In the genomic region with DNA sequence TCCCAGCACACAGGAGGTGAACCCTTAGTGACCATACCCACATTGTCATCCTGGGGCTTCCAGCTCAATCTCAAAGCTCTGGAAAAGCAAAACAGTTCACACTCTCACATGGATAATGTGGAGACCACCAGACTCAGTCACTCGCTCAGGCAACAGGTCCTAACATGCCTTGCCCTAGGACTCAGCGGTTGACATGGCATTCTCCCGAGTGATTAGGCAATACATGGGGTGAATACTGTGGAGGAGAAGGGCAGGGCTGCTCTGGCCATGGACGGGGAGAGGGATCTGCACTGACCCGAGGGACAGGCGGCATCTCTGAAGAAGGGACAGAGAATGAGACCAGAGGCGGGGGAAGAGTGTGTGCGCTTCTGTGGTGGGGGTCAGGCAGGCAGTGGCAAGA, we compare ENCODE assay signal across 14 cellular contexts. TPM values are rescaled to one million over a fixed set of nuclear protein-coding genes. Genes with fewer than 3 reads are reported as not detected.
DNase-seq lines count a peak whose midpoint lies in the region; ATAC-seq and TF ChIP-seq lines count a peak whose summit lies in the region.
"Had no signal": no experiment of that assay in that cellular context is flagged by ENCODE, and none has a peak within 500 bp of the region (broad histone marks: within the 10 kb centered on the region; RNA-seq: fewer than 3 reads in every experiment).

No MANE protein-coding gene starts in this region.

- intact Hi-C loops in mammary epithelial cell (cut with micrococcal nuclease): no loop called here
- intact Hi-C loops in naive thymus-derived CD4-positive, alpha-beta T cell (cut with micrococcal nuclease): no loop called here

- 0% methylated on average over 8 of the region's 8 CpGs for WGBS in mammary epithelial cell (ENCODE audit: low coverage, missing lambda C conversion rate)

- H3K4me1 Mint-ChIP-seq in naive thymus-derived CD4-positive, alpha-beta T cell: peaks cover 42 to 96% (median 69%) of the 10 kb centered on the region in 7 donors

- peaks cover under 1 to 15% (median 4%) of the 10 kb centered on the region in 5 donors for H3K36me3 Mint-ChIP-seq in naive thymus-derived CD4-positive, alpha-beta T cell

- H3K36me3 ChIP-seq in HEK293 (ENCODE audit: control insufficient read depth in 2 of 2, insufficient read depth in 1 of 2, low read length in 2 of 2) (peaks cover under 1 to 26% of the 10 kb centered on the region in 2 experiments; a peak in 2 of 3 replicates), mammary epithelial cell (ENCODE audit: insufficient read depth, low read length) (no peaks in the 10 kb centered on the region)
- peaks cover 9 to 18% (median 13%) of the 10 kb centered on the region in 3 experiments for H3K36me3 ChIP-seq in naive thymus-derived CD4-positive, alpha-beta T cell (ENCODE audit: control insufficient read depth in 2 of 3, insufficient read depth in 3 of 3, low read length in 3 of 3)

- H3K79me2 ChIP-seq in mammary epithelial cell (ENCODE audit: insufficient read depth, low read length): peaks cover 99% of the 10 kb centered on the region

- dilution Hi-C loops in mammary epithelial cell (cut with HindIII; ENCODE audit: low sequenced_read_pairs): no loop called here

- no peaks in the 10 kb centered on the region for H3K27me3 Mint-ChIP-seq in naive thymus-derived CD4-positive, alpha-beta T cell

- no peak for ATAC-seq in naive thymus-derived CD4-positive, alpha-beta T cell
- ATAC-seq in HG03460 (IDR thresholded peaks at IDR 0.05; ENCODE audit: unreplicated experiment): no peak
- ATAC-seq: body of pancreas, Right ventricle myocardium inferior had no signal

- no peak overlapping the region for H2AFZ ChIP-seq in mammary epithelial cell (ENCODE audit: low read depth, low read length)

- DNase-seq in AG20443 (ENCODE audit: low spot score): peak; percentile 37
- DNase-seq in mammary epithelial cell: peak; percentile 81
- DNase-seq in naive thymus-derived CD4-positive, alpha-beta T cell: no peak
- no peak for DNase-seq in OCI-M2 (lab: John Stamatoyannopoulos, UW; ENCODE audit: unreplicated experiment)
- DNase-seq in SIG-M5 treated with dmso at 0.1 percent for 504 hours (lab: John Stamatoyannopoulos, UW; ENCODE audit: unreplicated experiment): no peak
- no peak for DNase-seq in stimulated activated CD4-positive, alpha-beta T cell treated with anti-CD3 and anti-CD28 coated beads, Interleukin-15, amount 100 ng/mL, for 24 hours
- DNase-seq: activated CD4-positive, alpha-beta T cell treated with anti-CD3 and anti-CD28 coated beads, Interleukin-2, amount 50 U/mL, for 4 hours; body of pancreas; DMS153; NCI-H2227 treated with DMSO at 0.1 percent for 48 hours; sigmoid colon had no signal

- POLR2A ChIA-PET in HEK293 (lab: Yijun Ruan, JAX): no interaction called here
- POLR2A ChIA-PET in naive thymus-derived CD4-positive, alpha-beta T cell (lab: Charles Lee): no interaction called here

- H3K9me3 Mint-ChIP-seq in naive thymus-derived CD4-positive, alpha-beta T cell: no peaks in the 10 kb centered on the region

- BruUV-seq in mammary epithelial cell (replicated peaks; lab: Mats Ljungman, UMichigan): no TSS peak

- H3K4me1 ChIP-seq in HEK293 (ENCODE audit: control insufficient read depth, insufficient read depth, low read length) (peaks cover 15% of the 10 kb centered on the region), mammary epithelial cell (ENCODE audit: insufficient read depth, low read length) (peaks cover 40% of the 10 kb centered on the region)
- H3K4me1 ChIP-seq in naive thymus-derived CD4-positive, alpha-beta T cell (ENCODE audit: control insufficient read depth in 2 of 2, insufficient read depth in 2 of 2, low read length in 2 of 2): peaks cover 39 to 41% of the 10 kb centered on the region in 2 donors

- H3K4me2 ChIP-seq in mammary epithelial cell (ENCODE audit: insufficient read depth, low read depth, low read length): peak overlapping the region; percentile 79

- in situ Hi-C loops in mammary epithelial cell (cut with MboI; ENCODE audit: low sequenced_read_pairs in 2 of 2): no loop called here

- H3K27ac Mint-ChIP-seq in naive thymus-derived CD4-positive, alpha-beta T cell: peak overlapping the region in 6 of 9 donors; percentile 18 to 78 (median 54)

- peak overlapping the region; percentile 53 for H3K27ac ChIP-seq in HEK293 (ENCODE audit: extremely low read depth, low read depth, low read length)
- peak overlapping the region; percentile 14 for H3K27ac ChIP-seq in mammary epithelial cell (ENCODE audit: insufficient read depth, low read depth, low read length)
- no peak overlapping the region for H3K27ac ChIP-seq in naive thymus-derived CD4-positive, alpha-beta T cell (ENCODE audit: low read depth, low read length)
- H3K27ac ChIP-seq: body of pancreas had no signal

- H4K20me1 ChIP-seq in mammary epithelial cell (ENCODE audit: insufficient read depth, low read length): peaks cover 17% of the 10 kb centered on the region

- H3K9ac ChIP-seq in mammary epithelial cell (ENCODE audit: insufficient read depth, low read length): no peak overlapping the region

- TF ChIP-seq CTCF in HEK293 (tag by site-specific recombination; IDR thresholded peaks at IDR 0.05) (no peak), mammary epithelial cell (conservative IDR thresholded peaks at IDR 0.05 in 1 of 2, IDR thresholded peaks at IDR 0.05 in 1 of 2; ENCODE audit: extremely low read depth in 1 of 2, insufficient read depth in 1 of 2, low read depth in 1 of 2, low read length in 2 of 2) (no peak)

- H3K4me3 ChIP-seq in HEK293 (ENCODE audit: low read depth, low read length): no peak overlapping the region
- H3K4me3 ChIP-seq in mammary epithelial cell (replicated peaks in 1 of 3; ENCODE audit: insufficient read depth in 1 of 3, low read depth in 2 of 3, low read length in 3 of 3): peak overlapping the region in 1 of 3 experiments; percentile 9
- H3K4me3 ChIP-seq in naive thymus-derived CD4-positive, alpha-beta T cell (ENCODE audit: low read length): no peak overlapping the region
- H3K4me3 ChIP-seq: body of pancreas, sigmoid colon had no signal

- H3K9me3 ChIP-seq in HEK293 (ENCODE audit: control insufficient read depth, insufficient read depth, low read depth, low read length) (no peaks in the 10 kb centered on the region), mammary epithelial cell (replicated peaks; ENCODE audit: insufficient read depth, low read length) (no peaks in the 10 kb centered on the region)
- no peaks in the 10 kb centered on the region for H3K9me3 ChIP-seq in naive thymus-derived CD4-positive, alpha-beta T cell (ENCODE audit: control insufficient read depth in 2 of 3, low read length in 3 of 3)
- H3K9me3 ChIP-seq: body of pancreas, sigmoid colon had no signal

- no peaks in the 10 kb centered on the region for H3K27me3 ChIP-seq in mammary epithelial cell (ENCODE audit: insufficient read depth, low read length)
- H3K27me3 ChIP-seq in naive thymus-derived CD4-positive, alpha-beta T cell (ENCODE audit: control insufficient read depth in 2 of 2, insufficient read depth in 2 of 2, low read length in 2 of 2): no peaks in the 10 kb centered on the region
- H3K27me3 ChIP-seq: body of pancreas, sigmoid colon had no signal

- CTCF ChIA-PET in HEK293 (lab: Yijun Ruan, JAX): no interaction called here
- CTCF ChIA-PET in mammary epithelial cell (lab: Charles Lee; ENCODE audit: low non-redundant PET): no interaction called here
- CTCF ChIA-PET in naive thymus-derived CD4-positive, alpha-beta T cell (lab: Charles Lee): no interaction called here

- H3K4me3 Mint-ChIP-seq in naive thymus-derived CD4-positive, alpha-beta T cell: peak overlapping the region in 6 of 10 donors; percentile 6 to 71 (median 33)

TF ChIP-seq in HEK293, 187 proteins besides CTCF, POLR2A, EP300 and RAD21:
- peak; percentile 82 for TF ChIP-seq SCRT2 (tag by site-specific recombination; IDR thresholded peaks at IDR 0.05)
- 0 out of 2 replicates have a peak, but pooled peaks have one; percentile 29 for TF ChIP-seq ZIC2 (tag by site-specific recombination; IDR thresholded peaks at IDR 0.05)
- no peak for TF ChIP-seq ZNF274 (IDR thresholded peaks at IDR 0.05; ENCODE audit: low read length)
- no peak for TF ChIP-seq ZNF274 (tag by site-specific recombination; IDR thresholded peaks at IDR 0.05; ENCODE audit: borderline replicate concordance)

RNA-seq across cellular contexts. Expression of gene EPHX3, which starts 44.4 kb away (rescaled TPM):
- total RNA-seq in mammary epithelial cell: under 1 TPM; 0.17 to 0.47 TPM
- polyA plus RNA-seq in mammary epithelial cell: 0.06 TPM
- polyA minus RNA-seq in mammary epithelial cell: not detected
- total RNA-seq in naive thymus-derived CD4-positive, alpha-beta T cell: under 1 TPM in 2 of 5 experiments, not detected in 3; 0.32 to 0.42 TPM
- polyA plus RNA-seq in naive thymus-derived CD4-positive, alpha-beta T cell: not detected
- total RNA-seq: body of pancreas, sigmoid colon had no signal

RNA-seq across cellular contexts. Expression of gene BRD4, which starts 55.7 kb away (rescaled TPM):
- total RNA-seq in mammary epithelial cell: 100 to 1,000 TPM in 1 of 2 donors, 10 to 100 TPM in 1; 22.2 to 113 TPM
- polyA plus RNA-seq in mammary epithelial cell: 9.9 TPM
- polyA minus RNA-seq in mammary epithelial cell: 166 TPM
- 100 to 1,000 TPM; 104 to 168 (median 128) TPM for total RNA-seq in naive thymus-derived CD4-positive, alpha-beta T cell
- polyA plus RNA-seq in naive thymus-derived CD4-positive, alpha-beta T cell: 10 to 100 TPM; 10.5 to 19.8 TPM

Comparison
In these comparisons a context has a peak if more than half of its experiments do, and no peak if none do; other contexts are left out.
1. DNase-seq: peak in AG20443 (single experiment) and mammary epithelial cell (single experiment); none in naive thymus-derived CD4-positive, alpha-beta T cell (0 of 9), OCI-M2 (single experiment), SIG-M5 treated with dmso at 0.1 percent for 504 hours (single experiment) and stimulated activated CD4-positive, alpha-beta T cell treated with anti-CD3 and anti-CD28 coated beads, Interleukin-15, amount 100 ng/mL, for 24 hours (single experiment).